Comparison of ENCODE assay signal across 1 cellular context in genomic region chr1:109760581-109761226, GRCh38.
TF ChIP-seq lines count a peak whose summit lies in the region.

No MANE protein-coding gene starts in this region.

TF ChIP-seq in K562, 482 proteins besides CTCF, POLR2A, EP300 and RAD21:
- TF ChIP-seq ZNF76 (CRISPR knock-in tag; IDR thresholded peaks at IDR 0.05; ENCODE audit: borderline replicate concordance) (no peak), ZFP91 (CRISPR knock-in tag; IDR thresholded peaks at IDR 0.05) (0 out of 2 replicates have a peak, but pooled peaks have one; percentile 24)
